19 cellular contexts compared by ENCODE assay signal in the genomic region with DNA sequence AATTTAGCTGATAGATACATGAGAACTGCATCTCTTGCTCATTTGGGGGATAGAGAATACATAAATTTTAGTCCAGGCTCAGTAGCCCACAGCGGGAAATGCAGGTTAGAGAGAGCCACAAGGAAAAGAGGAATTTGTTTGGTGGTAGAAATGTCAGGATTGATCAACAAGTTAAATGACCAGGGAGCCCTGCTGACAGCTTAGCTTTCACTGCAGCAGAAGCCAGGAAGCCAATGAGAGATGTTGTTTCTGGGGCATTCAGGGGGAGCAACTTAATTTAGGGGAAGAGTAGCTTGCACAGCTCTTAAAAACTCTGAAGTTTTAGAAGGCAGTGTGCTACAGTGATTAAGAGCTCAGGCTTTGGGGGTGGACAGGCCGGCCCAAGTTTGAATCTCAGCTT.
"Had no signal": no experiment of that assay in that cellular context is flagged by ENCODE, and none has a peak within 500 bp of the region (broad histone marks: within the 10 kb centered on the region; RNA-seq: fewer than 3 reads in every experiment).

No MANE protein-coding gene starts in this region.

- H3K36me3 ChIP-seq: thyroid gland, upper lobe of right lung had no signal

- H3K27me3 ChIP-seq: body of pancreas, esophagus muscularis mucosa, thyroid gland, upper lobe of right lung had no signal

- H3K4me3 ChIP-seq: body of pancreas, esophagus muscularis mucosa, mucosa of descending colon, thyroid gland, upper lobe of right lung had no signal

- ATAC-seq: activated CD8-positive, alpha-beta memory T cell treated with anti-CD3 and anti-CD28 coated beads, Interleukin-2, amount 10 ng/mL, durations not matched to agents 7 days and 5 days; activated CD8-positive, alpha-beta T cell treated with anti-CD3 and anti-CD28 coated beads for 36 hours; body of pancreas; left ventricle myocardium superior; mucosa of descending colon; right cardiac atrium; upper lobe of right lung had no signal

- H3K27ac ChIP-seq: body of pancreas, thyroid gland, upper lobe of right lung, VCaP had no signal

- H3K4me1 ChIP-seq: body of pancreas, thyroid gland, upper lobe of right lung had no signal

- DNase-seq: activated CD4-positive, alpha-beta T cell treated with anti-CD3 and anti-CD28 coated beads, Interleukin-2, amount 10 ng/mL, durations not matched to agents 7 days and 5 days; activated CD4-positive, CD25-positive, alpha-beta regulatory T cell treated with anti-CD3 and anti-CD28 coated beads, Interleukin-2, amount 50 U/mL, for 72 hours; activated CD8-positive, alpha-beta memory T cell treated with anti-CD3 and anti-CD28 coated beads, Interleukin-2, amount 10 ng/mL, durations not matched to agents 7 days and 5 days; activated CD8-positive, alpha-beta T cell treated with anti-CD3 and anti-CD28 coated beads for 36 hours; activated gamma-delta T cell treated with Interleukin-2 at 50 U/mL for 16 hours; activated T-cell treated with anti-CD3 and anti-CD28 coated beads for 4 hours; anterior cingulate cortex; body of pancreas; effector memory CD4-positive, alpha-beta T cell; hippocampal formation; kidney glomerular epithelial cell; left ventricle myocardium superior; mucosa of descending colon; right cardiac atrium; substantia nigra; thyroid gland; upper lobe of right lung had no signal

- H3K9me3 ChIP-seq: body of pancreas, esophagus muscularis mucosa, mucosa of descending colon, thyroid gland, upper lobe of right lung had no signal
